In genomic region chr1:35656148-35656862, GRCh38 we compare ENCODE assay signal across 15 cellular contexts. TPM values are rescaled to one million over a fixed set of nuclear protein-coding genes. Genes with fewer than 3 reads are reported as not detected.
A peak's percentile ranks its signal among the peaks of the same experiment; 100 is the strongest.
DNase-seq lines count a peak whose midpoint lies in the region; ATAC-seq and TF ChIP-seq lines count a peak whose summit lies in the region.
"Had no signal": no experiment of that assay in that cellular context is flagged by ENCODE, and none has a peak within 500 bp of the region (broad histone marks: within the 10 kb centered on the region; RNA-seq: fewer than 3 reads in every experiment).

No MANE protein-coding gene starts in this region.

- ATAC-seq in Panc1: 0 out of 2 replicates have a peak, but pooled peaks have one; percentile 33
- ATAC-seq: GM12878, HCT116, K562 had no signal

- H3K4me1 Mint-ChIP-seq in CD8-positive, alpha-beta memory T cell: no peaks in the 10 kb centered on the region

- H3K9me2 ChIP-seq in GM23248 (ENCODE audit: insufficient read depth): no peaks in the 10 kb centered on the region

- H3K36me3 ChIP-seq in GM23248 (ENCODE audit: low read depth): no peaks in the 10 kb centered on the region
- H3K36me3 ChIP-seq in Panc1 (ENCODE audit: control insufficient read depth, insufficient read depth, low read length): no peaks in the 10 kb centered on the region
- H3K36me3 ChIP-seq in CD8-positive, alpha-beta memory T cell (ENCODE audit: insufficient read depth, low read length): no peaks in the 10 kb centered on the region
- H3K36me3 ChIP-seq: BLaER1 treated with 17β-estradiol and CSF1 and Interleukin-3, amounts not matched to agents 10 nM and 100 nM had no signal

- peaks cover 0 to under 1% (median 0%) of the 10 kb centered on the region in 5 donors for H3K9me3 Mint-ChIP-seq in CD8-positive, alpha-beta memory T cell

- peaks cover 0 to 8% of the 10 kb centered on the region in 2 donors for H3K27me3 Mint-ChIP-seq in CD8-positive, alpha-beta memory T cell

- intact Hi-C loops in Panc1 (cut with micrococcal nuclease; ENCODE audit: unreplicated experiment): no loop called here

- in situ Hi-C loops in GM23248 (cut with MboI): no loop called here
- in situ Hi-C loops in Panc1 (cut with HindIII; ENCODE audit: low pct_unique_long_range_greater_than_20kb, low sequenced_read_pairs): no loop called here

- POLR2A ChIA-PET in Panc1 (lab: Charles Lee): interaction anchor here (0.5 kb wide), 1 partner anchor 15 kb away, joined by 11 read pairs; no protein-coding TSS in a partner anchor
- POLR2A ChIA-PET in CD8-positive, alpha-beta memory T cell (lab: Charles Lee): no interaction called here

- H3K4me1 ChIP-seq in GM23248 (ENCODE audit: insufficient read depth) (peaks cover 15% of the 10 kb centered on the region), Panc1 (ENCODE audit: control insufficient read depth, insufficient read depth, low read length) (no peaks in the 10 kb centered on the region)
- H3K4me1 ChIP-seq in CD8-positive, alpha-beta memory T cell (ENCODE audit: insufficient read depth, low read length): no peaks in the 10 kb centered on the region
- H3K4me1 ChIP-seq: BLaER1 treated with 17β-estradiol and CSF1 and Interleukin-3, amounts not matched to agents 10 nM and 100 nM had no signal

- no peaks in the 10 kb centered on the region for H3K79me2 ChIP-seq in GM23248 (ENCODE audit: insufficient read depth)

- no peaks in the 10 kb centered on the region for H3K27me3 ChIP-seq in GM23248 (replicated peaks; ENCODE audit: insufficient read depth)
- H3K27me3 ChIP-seq in Panc1 (ENCODE audit: control insufficient read depth, insufficient read depth, low read length): peaks cover 3% of the 10 kb centered on the region; the same call in 1 of the 2 replicates
- no peaks in the 10 kb centered on the region for H3K27me3 ChIP-seq in CD8-positive, alpha-beta memory T cell (ENCODE audit: insufficient read depth, low read length, poor library complexity, severe bottlenecking)
- H3K27me3 ChIP-seq: BLaER1 treated with 17β-estradiol and CSF1 and Interleukin-3, amounts not matched to agents 10 nM and 100 nM had no signal

- H3K27ac Mint-ChIP-seq in CD8-positive, alpha-beta memory T cell: no peak overlapping the region

- H3K36me3 Mint-ChIP-seq in CD8-positive, alpha-beta memory T cell: no peaks in the 10 kb centered on the region

- H3K9me3 ChIP-seq in GM23248 (ENCODE audit: low read depth): no peaks in the 10 kb centered on the region
- H3K9me3 ChIP-seq in Panc1 (ENCODE audit: control insufficient read depth, insufficient read depth, low read depth, low read length): no peaks in the 10 kb centered on the region
- no peaks in the 10 kb centered on the region for H3K9me3 ChIP-seq in CD8-positive, alpha-beta memory T cell (ENCODE audit: low read length)
- H3K9me3 ChIP-seq: BLaER1 treated with 17β-estradiol and CSF1 and Interleukin-3, amounts not matched to agents 10 nM and 100 nM had no signal

- H3K4me3 Mint-ChIP-seq in CD8-positive, alpha-beta memory T cell: no peak overlapping the region

- TF ChIP-seq CTCF in Panc1 (IDR thresholded peaks at IDR 0.05) (no peak), fibroblast of mammary gland (conservative IDR thresholded peaks at IDR 0.05; ENCODE audit: control insufficient read depth, insufficient read depth, low read depth, low read length) (no peak)

- H3K9ac ChIP-seq in GM23248: peak overlapping the region; percentile 9; the same call in 1 of the 2 replicates
- H3K9ac ChIP-seq: BLaER1 treated with 17β-estradiol and CSF1 and Interleukin-3, amounts not matched to agents 10 nM and 100 nM had no signal

- 29 to 35% methylated on average over 5 of the region's 5 CpGs for WGBS in GM23248 (ENCODE audit: low coverage in 1 of 2, low lambda C conversion rate in 2 of 2, missing lambda C conversion rate in 2 of 2), 2 experiments

- no peaks in the 10 kb centered on the region for H4K20me1 ChIP-seq in GM23248 (ENCODE audit: insufficient read depth)
- H4K20me1 ChIP-seq: BLaER1 treated with 17β-estradiol and CSF1 and Interleukin-3, amounts not matched to agents 10 nM and 100 nM had no signal

- no peak overlapping the region for H3K4me2 ChIP-seq in GM23248 (ENCODE audit: unreplicated experiment)
- H3K4me2 ChIP-seq: BLaER1 treated with 17β-estradiol and CSF1 and Interleukin-3, amounts not matched to agents 10 nM and 100 nM had no signal

- peak overlapping the region; percentile 63 for H3K27ac ChIP-seq in GM23248
- no peak overlapping the region for H3K27ac ChIP-seq in Panc1 (ENCODE audit: low read length)
- no peak overlapping the region for H3K27ac ChIP-seq in CD8-positive, alpha-beta memory T cell (ENCODE audit: low read depth, low read length)
- H3K27ac ChIP-seq: BLaER1 treated with 17β-estradiol and CSF1 and Interleukin-3, amounts not matched to agents 10 nM and 100 nM had no signal

- peak; percentile 81 for DNase-seq in GM23248
- no peak for DNase-seq in Panc1 (ENCODE audit: low read depth, low spot score)
- DNase-seq in fibroblast of mammary gland (ENCODE audit: low read depth): peak; percentile 88
- DNase-seq in NCI-H748 (lab: John Stamatoyannopoulos, UW; ENCODE audit: unreplicated experiment): no peak
- DNase-seq in stimulated activated CD4-positive, alpha-beta T cell treated with anti-CD3 and anti-CD28 coated beads, Interleukin-2, amount 100 ng/mL, for 24 hours: no peak
- no peak for DNase-seq in hypothalamus (lab: John Stamatoyannopoulos, UW)
- DNase-seq in CD8-positive, alpha-beta memory T cell: no peak
- DNase-seq: NCI-H1092, NCI-H2107, NCI-H446, NCI-H82 had no signal

- no peak overlapping the region for H2AFZ ChIP-seq in GM23248

- H3F3A ChIP-seq in GM23248 (ENCODE audit: insufficient read depth): peaks cover 30% of the 10 kb centered on the region

- H3K4me3 ChIP-seq in GM23248 (no peak overlapping the region), Panc1 (ENCODE audit: low read depth in 2 of 2, low read length in 2 of 2) (no peak overlapping the region), fibroblast of mammary gland (ENCODE audit: control insufficient read depth, low read depth, low read length) (no peak overlapping the region)
- no peak overlapping the region for H3K4me3 ChIP-seq in CD8-positive, alpha-beta memory T cell (ENCODE audit: low read length)
- H3K4me3 ChIP-seq: BLaER1 treated with 17β-estradiol and CSF1 and Interleukin-3, amounts not matched to agents 10 nM and 100 nM; GM12878; K562 had no signal

- no TSS peak for BruUV-seq in Panc1 (replicated peaks; lab: Mats Ljungman, UMichigan)

- CTCF ChIA-PET in Panc1 (lab: Charles Lee): no interaction called here
- CTCF ChIA-PET in CD8-positive, alpha-beta memory T cell (lab: Charles Lee): interaction anchor here (0.5 kb wide), 1 partner anchor 223 kb away, joined by 4 read pairs; no protein-coding TSS in a partner anchor

RNA-seq across cellular contexts. Expression of gene PSMB2, which starts 15.0 kb away (rescaled TPM):
- total RNA-seq in GM23248 (2014; rRNA removed; shearing (Covaris generic)): 25.3 and 29.0 TPM in 2 replicates
- polyA plus RNA-seq in GM23248 (2016; fragmentation: Nextera tagmentation; extraction: Ambion mirVana): 104 and 106 TPM in 2 replicates
- total RNA-seq in Panc1 (2021; ENCODE audit: unreplicated experiment): 95.0 TPM
- polyA plus RNA-seq in Panc1 (2012; ENCODE audit: insufficient read length): 79.1 TPM
- total RNA-seq in CD8-positive, alpha-beta memory T cell: 100 to 1,000 TPM; 117 to 119 TPM
- polyA plus RNA-seq in CD8-positive, alpha-beta memory T cell: 87.0 TPM

Comparison
In these comparisons a context has a peak if more than half of its experiments do, and no peak if none do; other contexts are left out.
1. DNase-seq: peak in GM23248 (single experiment) and fibroblast of mammary gland (single experiment); none in Panc1 (single experiment), NCI-H748 (single experiment), stimulated activated CD4-positive, alpha-beta T cell treated with anti-CD3 and anti-CD28 coated beads, Interleukin-2, amount 100 ng/mL, for 24 hours (0 of 2), hypothalamus (0 of 51) and CD8-positive, alpha-beta memory T cell (0 of 5).